In the genomic region with DNA sequence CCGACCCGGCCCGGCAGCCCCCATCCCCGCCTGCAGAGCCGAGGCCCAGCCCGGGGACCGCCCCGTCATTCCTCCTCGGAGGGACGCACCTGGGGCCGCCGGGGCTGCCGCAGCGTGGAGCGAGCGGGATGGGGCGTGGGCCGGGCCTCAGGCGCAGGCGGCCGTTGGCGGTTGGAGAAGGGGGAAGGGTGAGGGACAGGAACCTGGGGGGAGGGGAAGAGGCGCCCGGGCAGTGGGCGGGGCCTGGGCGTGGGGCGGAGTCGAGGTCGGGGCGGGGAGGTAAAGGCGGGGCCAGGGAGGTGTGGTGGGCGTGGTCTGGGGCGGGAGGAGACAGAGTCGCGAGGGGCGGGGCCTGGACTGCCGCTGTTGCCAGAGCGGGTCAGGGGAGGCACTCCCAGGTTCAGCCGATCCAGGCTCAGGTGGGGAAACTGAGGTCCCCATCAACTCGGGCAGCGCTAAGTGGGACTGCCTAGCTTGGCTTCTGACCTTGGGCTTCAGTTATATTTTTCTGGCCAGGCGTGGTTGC, we compare ENCODE assay signal across 1 cellular context.
TF ChIP-seq lines count a peak whose summit lies in the region.

A gene with protein sequence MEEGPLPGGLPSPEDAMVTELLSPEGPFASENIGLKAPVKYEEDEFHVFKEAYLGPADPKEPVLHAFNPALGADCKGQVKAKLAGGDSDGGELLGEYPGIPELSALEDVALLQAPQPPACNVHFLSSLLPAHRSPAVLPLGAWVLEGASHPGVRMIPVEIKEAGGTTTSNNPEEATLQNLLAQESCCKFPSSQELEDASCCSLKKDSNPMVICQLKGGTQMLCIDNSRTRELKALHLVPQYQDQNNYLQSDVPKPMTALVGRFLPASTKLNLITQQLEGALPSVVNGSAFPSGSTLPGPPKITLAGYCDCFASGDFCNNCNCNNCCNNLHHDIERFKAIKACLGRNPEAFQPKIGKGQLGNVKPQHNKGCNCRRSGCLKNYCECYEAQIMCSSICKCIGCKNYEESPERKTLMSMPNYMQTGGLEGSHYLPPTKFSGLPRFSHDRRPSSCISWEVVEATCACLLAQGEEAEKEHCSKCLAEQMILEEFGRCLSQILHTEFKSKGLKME (minus strand): TSS at position 190 of the 526 bp plus-strand sequence. CDS start 860 bp downstream, outside the sequence.

TF ChIP-seq in H1, 55 proteins besides CTCF, POLR2A, EP300 and RAD21 (continued from another document):
- TF ChIP-seq KDM1A (IDR thresholded peaks at IDR 0.05; ENCODE audit: borderline replicate concordance, low read length) (no peak), POU5F1 (IDR thresholded peaks at IDR 0.05; ENCODE audit: low read depth, low read length) (no peak), TAF1 (IDR thresholded peaks at IDR 0.05; ENCODE audit: low read depth, low read length) (peak; percentile 62), BACH1 (IDR thresholded peaks at IDR 0.05; ENCODE audit: low read length) (peak; percentile 62; the same call in 1 of the 2 replicates), KDM5A (IDR thresholded peaks at IDR 0.05; ENCODE audit: low read length) (no peak), HDAC2 (IDR thresholded peaks at IDR 0.05; ENCODE audit: borderline replicate concordance in 1 of 2, low read depth in 2 of 2, low read length in 2 of 2) (peak in 1 of 2 experiments; percentile 88; a peak in 2 of 4 replicates), SP1 (IDR thresholded peaks at IDR 0.05; ENCODE audit: low read depth, low read length) (peak; percentile 43; the same call in 1 of the 2 replicates), TAF7 (optimal IDR thresholded peaks at IDR 0.05; ENCODE audit: borderline replicate concordance, low read depth, low read length) (no peak), TCF12 (IDR thresholded peaks at IDR 0.05; ENCODE audit: low read depth, low read length) (0 out of 2 replicates have a peak, but pooled peaks have one; percentile 58), FOSL1 (IDR thresholded peaks at IDR 0.05; ENCODE audit: insufficient read depth, low read depth, low read length) (0 out of 2 replicates have a peak, but pooled peaks have one; percentile 28), CHD2 (IDR thresholded peaks at IDR 0.05; ENCODE audit: low read length) (peak; percentile 71; the same call in 1 of the 2 replicates), SP4 (IDR thresholded peaks at IDR 0.05; ENCODE audit: low read length) (peak; percentile 70; the same call in 1 of the 2 replicates), CHD1 (IDR thresholded peaks at IDR 0.05; ENCODE audit: low read depth, low read length) (no peak), PHF8 (conservative IDR thresholded peaks at IDR 0.05; ENCODE audit: low read depth, low read length) (peak; percentile 74)
- TF ChIP-seq, protein P1, sequence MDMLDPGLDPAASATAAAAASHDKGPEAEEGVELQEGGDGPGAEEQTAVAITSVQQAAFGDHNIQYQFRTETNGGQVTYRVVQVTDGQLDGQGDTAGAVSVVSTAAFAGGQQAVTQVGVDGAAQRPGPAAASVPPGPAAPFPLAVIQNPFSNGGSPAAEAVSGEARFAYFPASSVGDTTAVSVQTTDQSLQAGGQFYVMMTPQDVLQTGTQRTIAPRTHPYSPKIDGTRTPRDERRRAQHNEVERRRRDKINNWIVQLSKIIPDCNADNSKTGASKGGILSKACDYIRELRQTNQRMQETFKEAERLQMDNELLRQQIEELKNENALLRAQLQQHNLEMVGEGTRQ (IDR thresholded peaks at IDR 0.05; ENCODE audit: low read length), result no peak
- TF ChIP-seq, protein P2, sequence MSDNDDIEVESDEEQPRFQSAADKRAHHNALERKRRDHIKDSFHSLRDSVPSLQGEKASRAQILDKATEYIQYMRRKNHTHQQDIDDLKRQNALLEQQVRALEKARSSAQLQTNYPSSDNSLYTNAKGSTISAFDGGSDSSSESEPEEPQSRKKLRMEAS (IDR thresholded peaks at IDR 0.05), result peak; percentile 84
- TF ChIP-seq, protein P3, sequence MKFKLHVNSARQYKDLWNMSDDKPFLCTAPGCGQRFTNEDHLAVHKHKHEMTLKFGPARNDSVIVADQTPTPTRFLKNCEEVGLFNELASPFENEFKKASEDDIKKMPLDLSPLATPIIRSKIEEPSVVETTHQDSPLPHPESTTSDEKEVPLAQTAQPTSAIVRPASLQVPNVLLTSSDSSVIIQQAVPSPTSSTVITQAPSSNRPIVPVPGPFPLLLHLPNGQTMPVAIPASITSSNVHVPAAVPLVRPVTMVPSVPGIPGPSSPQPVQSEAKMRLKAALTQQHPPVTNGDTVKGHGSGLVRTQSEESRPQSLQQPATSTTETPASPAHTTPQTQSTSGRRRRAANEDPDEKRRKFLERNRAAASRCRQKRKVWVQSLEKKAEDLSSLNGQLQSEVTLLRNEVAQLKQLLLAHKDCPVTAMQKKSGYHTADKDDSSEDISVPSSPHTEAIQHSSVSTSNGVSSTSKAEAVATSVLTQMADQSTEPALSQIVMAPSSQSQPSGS (IDR thresholded peaks at IDR 0.05; ENCODE audit: low read length), result no peak
